In genomic region chr9:127828262-127829031, GRCh38 we compare ENCODE assay signal across 1 cellular context.
TF ChIP-seq lines count a peak whose summit lies in the region.

No MANE protein-coding gene starts in this region.

TF ChIP-seq in HepG2, 621 proteins besides CTCF, POLR2A, EP300 and RAD21 (continued from another document):
- 0 out of 2 replicates have a peak, but pooled peaks have one; percentile 28 for TF ChIP-seq IRF9 (CRISPR knock-in tag; IDR thresholded peaks at IDR 0.05; ENCODE audit: borderline replicate concordance)
- no peak for TF ChIP-seq RNF2 (conservative IDR thresholded peaks at IDR 0.05; ENCODE audit: low read depth)
- TF ChIP-seq PHF5A (CRISPR knock-in tag; IDR thresholded peaks at IDR 0.05; ENCODE audit: low read depth, unreplicated experiment) = peak; percentile 49
- TF ChIP-seq ZNF768 (CRISPR knock-in tag; IDR thresholded peaks at IDR 0.05) = peak; percentile 51; the same call in 1 of the 2 replicates
- TF ChIP-seq, protein P1, sequence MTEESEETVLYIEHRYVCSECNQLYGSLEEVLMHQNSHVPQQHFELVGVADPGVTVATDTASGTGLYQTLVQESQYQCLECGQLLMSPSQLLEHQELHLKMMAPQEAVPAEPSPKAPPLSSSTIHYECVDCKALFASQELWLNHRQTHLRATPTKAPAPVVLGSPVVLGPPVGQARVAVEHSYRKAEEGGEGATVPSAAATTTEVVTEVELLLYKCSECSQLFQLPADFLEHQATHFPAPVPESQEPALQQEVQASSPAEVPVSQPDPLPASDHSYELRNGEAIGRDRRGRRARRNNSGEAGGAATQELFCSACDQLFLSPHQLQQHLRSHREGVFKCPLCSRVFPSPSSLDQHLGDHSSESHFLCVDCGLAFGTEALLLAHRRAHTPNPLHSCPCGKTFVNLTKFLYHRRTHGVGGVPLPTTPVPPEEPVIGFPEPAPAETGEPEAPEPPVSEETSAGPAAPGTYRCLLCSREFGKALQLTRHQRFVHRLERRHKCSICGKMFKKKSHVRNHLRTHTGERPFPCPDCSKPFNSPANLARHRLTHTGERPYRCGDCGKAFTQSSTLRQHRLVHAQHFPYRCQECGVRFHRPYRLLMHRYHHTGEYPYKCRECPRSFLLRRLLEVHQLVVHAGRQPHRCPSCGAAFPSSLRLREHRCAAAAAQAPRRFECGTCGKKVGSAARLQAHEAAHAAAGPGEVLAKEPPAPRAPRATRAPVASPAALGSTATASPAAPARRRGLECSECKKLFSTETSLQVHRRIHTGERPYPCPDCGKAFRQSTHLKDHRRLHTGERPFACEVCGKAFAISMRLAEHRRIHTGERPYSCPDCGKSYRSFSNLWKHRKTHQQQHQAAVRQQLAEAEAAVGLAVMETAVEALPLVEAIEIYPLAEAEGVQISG (CRISPR knock-in tag; IDR thresholded peaks at IDR 0.05) = peak; percentile 90
- no peak; the same call in 1 of the 2 replicates for TF ChIP-seq YEATS4 (CRISPR knock-in tag; IDR thresholded peaks at IDR 0.05; ENCODE audit: borderline replicate concordance)
- no peak for TF ChIP-seq XBP1 (CRISPR knock-in tag; IDR thresholded peaks at IDR 0.05)
- no peak for TF ChIP-seq E2F2 (CRISPR knock-in tag; IDR thresholded peaks at IDR 0.05; ENCODE audit: borderline replicate concordance)
- TF ChIP-seq, protein P2, sequence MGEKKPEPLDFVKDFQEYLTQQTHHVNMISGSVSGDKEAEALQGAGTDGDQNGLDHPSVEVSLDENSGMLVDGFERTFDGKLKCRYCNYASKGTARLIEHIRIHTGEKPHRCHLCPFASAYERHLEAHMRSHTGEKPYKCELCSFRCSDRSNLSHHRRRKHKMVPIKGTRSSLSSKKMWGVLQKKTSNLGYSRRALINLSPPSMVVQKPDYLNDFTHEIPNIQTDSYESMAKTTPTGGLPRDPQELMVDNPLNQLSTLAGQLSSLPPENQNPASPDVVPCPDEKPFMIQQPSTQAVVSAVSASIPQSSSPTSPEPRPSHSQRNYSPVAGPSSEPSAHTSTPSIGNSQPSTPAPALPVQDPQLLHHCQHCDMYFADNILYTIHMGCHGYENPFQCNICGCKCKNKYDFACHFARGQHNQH (CRISPR knock-in tag; IDR thresholded peaks at IDR 0.05) = peak; percentile 24
- peak; percentile 64 for TF ChIP-seq HNRNPLL (IDR thresholded peaks at IDR 0.05; ENCODE audit: low read depth, low read length, poor library complexity, severe bottlenecking)
- TF ChIP-seq KAT8 (CRISPR knock-in tag; IDR thresholded peaks at IDR 0.05) = peak; percentile 62; the same call in 1 of the 2 replicates
- no peak for TF ChIP-seq EED (CRISPR knock-in tag; IDR thresholded peaks at IDR 0.05)
